10 cellular contexts compared by ENCODE assay signal in genomic region chr3:159854500-159855124, GRCh38. TPM values are rescaled to one million over a fixed set of nuclear protein-coding genes. Genes with fewer than 3 reads are reported as not detected.
DNase-seq lines count a peak whose midpoint lies in the region; ATAC-seq and TF ChIP-seq lines count a peak whose summit lies in the region.
"Had no signal": no experiment of that assay in that cellular context is flagged by ENCODE, and none has a peak within 500 bp of the region (broad histone marks: within the 10 kb centered on the region; RNA-seq: fewer than 3 reads in every experiment).

No MANE protein-coding gene starts in this region.

- CTCF ChIA-PET in HEK293 (lab: Yijun Ruan, JAX) = interaction anchor here (0.9 to 1.9 kb wide), 3 partner anchors 26 to 151 kb away, joined by 3 to 6 read pairs (median 3); no protein-coding TSS in a partner anchor
- CTCF ChIA-PET in OCI-LY7 (lab: Charles Lee; ENCODE audit: unreplicated experiment) = no interaction called here

- H2AFZ ChIP-seq in OCI-LY7 (ENCODE audit: low read length) = no peak overlapping the region

- H3K27ac Mint-ChIP-seq in T-helper 2 cell treated with Interferon-gamma antibody and Interleukin-4, amounts not matched to agents 5 μg/mL and 100 μg/mL, for 36 hours = no peak overlapping the region

- no peak overlapping the region for H3K4me2 ChIP-seq in OCI-LY7 (ENCODE audit: low read length)

- H3K9me2 ChIP-seq in OCI-LY7 (ENCODE audit: insufficient read depth, low read length) = no peaks in the 10 kb centered on the region

- intact Hi-C loops in stomach (cut with DNase I; ENCODE audit: low total_unique reads) (no loop called here), OCI-LY7 (cut with micrococcal nuclease; ENCODE audit: unreplicated experiment) (no loop called here)

- no peaks in the 10 kb centered on the region for H3K36me3 Mint-ChIP-seq in T-helper 2 cell treated with Interferon-gamma antibody and Interleukin-4, amounts not matched to agents 5 μg/mL and 100 μg/mL, for 36 hours (ENCODE audit: low read depth)

- no peaks in the 10 kb centered on the region for H3K9me3 Mint-ChIP-seq in T-helper 2 cell treated with Interferon-gamma antibody and Interleukin-4, amounts not matched to agents 5 μg/mL and 100 μg/mL, for 36 hours

- H3K4me1 Mint-ChIP-seq in T-helper 2 cell treated with Interferon-gamma antibody and Interleukin-4, amounts not matched to agents 5 μg/mL and 100 μg/mL, for 36 hours (ENCODE audit: low read depth) = no peaks in the 10 kb centered on the region

- H3K27me3 Mint-ChIP-seq in T-helper 2 cell treated with Interferon-gamma antibody and Interleukin-4, amounts not matched to agents 5 μg/mL and 100 μg/mL, for 36 hours (ENCODE audit: low read depth) = peaks cover 38% of the 10 kb centered on the region

- ATAC-seq in GM18870 (IDR thresholded peaks at IDR 0.05; ENCODE audit: unreplicated experiment) (no peak), GM18519 (IDR thresholded peaks at IDR 0.05; ENCODE audit: low FRiP score, unreplicated experiment) (no peak)
- ATAC-seq: sciatic nerve had no signal

- no peak for TF ChIP-seq CTCF in HEK293 (tag by site-specific recombination; IDR thresholded peaks at IDR 0.05)
- no peak for TF ChIP-seq CTCF in stomach (IDR thresholded peaks at IDR 0.05)
- no peak for TF ChIP-seq CTCF in OCI-LY7 (conservative IDR thresholded peaks at IDR 0.05; ENCODE audit: low read length)

- no peaks in the 10 kb centered on the region for H3K79me2 ChIP-seq in OCI-LY7 (ENCODE audit: insufficient read depth, low read depth, low read length)

- H3K9me3 ChIP-seq in HEK293 (ENCODE audit: control insufficient read depth, insufficient read depth, low read depth, low read length) (no peaks in the 10 kb centered on the region), stomach (no peaks in the 10 kb centered on the region), OCI-LY7 (ENCODE audit: low read length) (no peaks in the 10 kb centered on the region)

- no TSS peak for BruUV-seq in OCI-LY7 (replicated peaks; lab: Mats Ljungman, UMichigan)

- no peaks in the 10 kb centered on the region for H4K20me1 ChIP-seq in OCI-LY7 (ENCODE audit: insufficient read depth, low read length)

- peaks cover 30% of the 10 kb centered on the region for H3K4me1 ChIP-seq in HEK293 (ENCODE audit: control insufficient read depth, insufficient read depth, low read length)
- peaks cover 10 to 67% (median 39%) of the 10 kb centered on the region in 4 donors for H3K4me1 ChIP-seq in stomach
- H3K4me1 ChIP-seq in OCI-LY7 (ENCODE audit: insufficient read depth, low read length, poor library complexity, severe bottlenecking) = no peaks in the 10 kb centered on the region

- H3K27ac ChIP-seq in HEK293 (ENCODE audit: extremely low read depth, low read depth, low read length) (no peak overlapping the region), stomach (peak overlapping the region in 4 of 5 donors; percentile 69 to 85 (median 78)), OCI-LY7 (ENCODE audit: low read depth, low read length, poor library complexity, severe bottlenecking) (no peak overlapping the region)

- POLR2A ChIA-PET in HEK293 (lab: Yijun Ruan, JAX) = interaction anchor here (0.9 kb wide), 1 partner anchor 91 kb away, joined by 4 read pairs; no protein-coding TSS in a partner anchor
- POLR2A ChIA-PET in OCI-LY7 (lab: Charles Lee) = interaction anchor here (1.3 kb wide), 1 partner anchor 21 kb away, joined by 4 read pairs; no protein-coding TSS in a partner anchor

- H3K4me3 ChIP-seq in HEK293 (ENCODE audit: low read depth, low read length) (no peak overlapping the region), stomach (peak overlapping the region in 2 of 4 donors; percentile 4 to 15), OCI-LY7 (ENCODE audit: low read depth, low read length, poor library complexity, severe bottlenecking) (no peak overlapping the region)

- no peak for TF ChIP-seq POLR2A in stomach (IDR thresholded peaks at IDR 0.05)

- TF ChIP-seq EP300 in stomach (IDR thresholded peaks at IDR 0.05) = no peak

- no peaks in the 10 kb centered on the region for H3K27me3 ChIP-seq in stomach

- DNase-seq in astrocyte of the hippocampus (ENCODE audit: low read depth, low spot score) (peak; percentile 94), hepatic stellate cell (ENCODE audit: low spot score) (peak; percentile 69), stomach (no peak), OCI-LY7 (ENCODE audit: low spot score) (no peak)
- no peak for DNase-seq in T-helper 2 cell treated with Interferon-gamma antibody and Interleukin-4, amounts not matched to agents 5 μg/mL and 100 μg/mL, for 36 hours (ENCODE audit: low spot score)
- DNase-seq: NCI-H1694 had no signal

- no peak overlapping the region for H3K4me3 Mint-ChIP-seq in T-helper 2 cell treated with Interferon-gamma antibody and Interleukin-4, amounts not matched to agents 5 μg/mL and 100 μg/mL, for 36 hours

- 52 to 77% (median 66%) methylated on average over 8 of the region's 8 CpGs for WGBS in stomach, 5 donors

- H3K36me3 ChIP-seq in HEK293 (ENCODE audit: control insufficient read depth in 2 of 2, insufficient read depth in 1 of 2, low read length in 2 of 2) (no peaks in the 10 kb centered on the region), stomach (no peaks in the 10 kb centered on the region), OCI-LY7 (ENCODE audit: insufficient read depth, low read length) (no peaks in the 10 kb centered on the region)

TF ChIP-seq in HEK293, 187 proteins besides CTCF, POLR2A, EP300 and RAD21 (continues in another document):
- no peak for TF ChIP-seq ZNF280C (tag by site-specific recombination; IDR thresholded peaks at IDR 0.05)
- no peak for TF ChIP-seq ZSCAN16 (tag by site-specific recombination; IDR thresholded peaks at IDR 0.05)
- TF ChIP-seq ZNF121 (tag by site-specific recombination; IDR thresholded peaks at IDR 0.05) = no peak
- TF ChIP-seq ZNF362 (tag by site-specific recombination; IDR thresholded peaks at IDR 0.05) = peak; percentile 29; the same call in 1 of the 2 replicates
- no peak for TF ChIP-seq ZBTB8A (tag by site-specific recombination; IDR thresholded peaks at IDR 0.05)
- TF ChIP-seq ZSCAN4 (tag by site-specific recombination; IDR thresholded peaks at IDR 0.05) = no peak
- no peak for TF ChIP-seq EGR2 (tag by site-specific recombination; IDR thresholded peaks at IDR 0.05; ENCODE audit: low read depth)
- 0 out of 2 replicates have a peak, but pooled peaks have one; percentile 54 for TF ChIP-seq ZNF600 (tag by site-specific recombination; IDR thresholded peaks at IDR 0.05)
- no peak for TF ChIP-seq ZNF704 (tag by site-specific recombination; IDR thresholded peaks at IDR 0.05)
- no peak for TF ChIP-seq PRDM1 (tag by site-specific recombination; IDR thresholded peaks at IDR 0.05)
- no peak for TF ChIP-seq ZNF324 (tag by site-specific recombination; IDR thresholded peaks at IDR 0.05)
- TF ChIP-seq MYNN (tag by site-specific recombination; IDR thresholded peaks at IDR 0.05; ENCODE audit: borderline replicate concordance) = no peak
- TF ChIP-seq ZNF366 (tag by site-specific recombination; conservative IDR thresholded peaks at IDR 0.05) = peak; percentile 78; the same call in 1 of the 2 replicates
- TF ChIP-seq ZNF2 (tag by site-specific recombination; IDR thresholded peaks at IDR 0.05) = no peak
- TF ChIP-seq SETDB1 (IDR thresholded peaks at IDR 0.05; ENCODE audit: insufficient read length, low read length) = no peak

RNA-seq across cellular contexts. Expression of gene SCHIP1, which starts 15.0 kb away (rescaled TPM):
- 10 to 100 TPM in 2 of 5 donors, 1 to 10 TPM in 1, not detected in 2; 7.1 to 21.0 (median 18.7) TPM for total RNA-seq in stomach
- 1 to 10 TPM; 1.2 to 8.9 (median 1.7) TPM for polyA plus RNA-seq in stomach
- not detected in 2 replicates for total RNA-seq in OCI-LY7 (2014; rRNA removed; shearing (Covaris generic))
- not detected in 2 replicates for total RNA-seq in OCI-LY7 (2022)

Comparison
In these comparisons a context has a peak if more than half of its experiments do, and no peak if none do; other contexts are left out.
1. H3K27ac ChIP-seq: peak in stomach (4 of 5); none in HEK293 (single experiment) and OCI-LY7 (single experiment).
2. DNase-seq: peak in astrocyte of the hippocampus (single experiment) and hepatic stellate cell (single experiment); none in stomach (single experiment), OCI-LY7 (single experiment) and T-helper 2 cell treated with Interferon-gamma antibody and Interleukin-4, amounts not matched to agents 5 μg/mL and 100 μg/mL, for 36 hours (single experiment).